In genomic region chr11:65870706-65871681, GRCh38 we compare ENCODE assay signal across 6 cellular contexts. TPM values are rescaled to one million over a fixed set of nuclear protein-coding genes. Genes with fewer than 3 reads are reported as not detected.
DNase-seq lines count a peak whose midpoint lies in the region; ATAC-seq, FAIRE-seq and TF ChIP-seq lines count a peak whose summit lies in the region.

No MANE protein-coding gene starts in this region.

- H3K79me1 ChIP-seq in mesendoderm (ENCODE audit: low read length) = no peaks in the 10 kb centered on the region

- no peaks in the 10 kb centered on the region for H3K9me3 Mint-ChIP-seq in CD4-positive, alpha-beta T cell

- no peak overlapping the region for H4K5ac ChIP-seq in mesendoderm (ENCODE audit: low read length)

- no peak overlapping the region for H4K8ac ChIP-seq in mesendoderm (ENCODE audit: low read depth, low read length)

- no peaks in the 10 kb centered on the region for H3K27me3 ChIP-seq in CD4-positive, alpha-beta T cell (ENCODE audit: control insufficient read depth, insufficient read depth, low read length)
- H3K27me3 ChIP-seq in mesendoderm (ENCODE audit: insufficient read depth, low read length, poor library complexity) = no peaks in the 10 kb centered on the region

- CTCF ChIA-PET in CD4-positive, alpha-beta T cell (lab: Charles Lee) = interaction anchor here (1.0 to 1.5 kb wide), 3 partner anchors 11 to 18 kb away, joined by 3 to 7 read pairs (median 5); partner anchors contain the start of genes FIBP and MUS81

- H3K27ac ChIP-seq in CD4-positive, alpha-beta T cell (ENCODE audit: low read depth, low read length) = no peak overlapping the region
- H3K27ac ChIP-seq in mesendoderm (ENCODE audit: low read depth, low read length) = no peak overlapping the region

- no peaks in the 10 kb centered on the region for H3K4me1 ChIP-seq in mesendoderm (ENCODE audit: control insufficient read depth, low read depth, low read length)

- no peak for FAIRE-seq in D721Med (lab: Jason Lieb, UNC)

- no peak overlapping the region for H3K4me2 ChIP-seq in mesendoderm (ENCODE audit: low read length)

- H2BK15ac ChIP-seq in mesendoderm (replicated peaks; ENCODE audit: low read depth) = no peak overlapping the region

- WGBS in mesendoderm (ENCODE audit: extremely low coverage, insufficient coverage, low lambda C conversion rate) = no CpG with 5 or more reads among the region's 24 CpGs

- DNase-seq in CD4-positive, alpha-beta T cell = no peak
- DNase-seq in SK-N-DZ (ENCODE audit: low spot score) = peak; percentile 55
- no peak for DNase-seq in mesendoderm
- no peak for DNase-seq in D721Med (ENCODE audit: insufficient read length, low spot score)
- no peak for DNase-seq in NAMALWA (ENCODE audit: low spot score)

- H3K36me3 ChIP-seq in mesendoderm (ENCODE audit: control insufficient read depth, insufficient read depth, low read length) = peaks cover 1% of the 10 kb centered on the region

- intact Hi-C loops in CD4-positive, alpha-beta T cell (cut with DNase I, micrococcal nuclease) = no loop called here

- ATAC-seq in CD4-positive, alpha-beta T cell (ENCODE audit: poor library complexity) = no peak
- ATAC-seq in HG03432 (IDR thresholded peaks at IDR 0.05; ENCODE audit: unreplicated experiment) = no peak

- POLR2A ChIA-PET in CD4-positive, alpha-beta T cell (lab: Charles Lee) = interaction anchor here (0.7 to 7.1 kb wide), 5 partner anchors 9 to 20 kb away, joined by 3 to 137 read pairs (median 7); partner anchors contain the start of genes CCDC85B, CFL1, CTSW and FIBP

- no peaks in the 10 kb centered on the region for H3K79me2 ChIP-seq in mesendoderm (ENCODE audit: control insufficient read depth, insufficient read depth, low read length)

- no peak overlapping the region for H2BK5ac ChIP-seq in mesendoderm (ENCODE audit: low read length)

- peak overlapping the region; percentile 64 for H3K9ac ChIP-seq in mesendoderm (ENCODE audit: low read length)

- no peak overlapping the region for H3K4me3 ChIP-seq in mesendoderm (ENCODE audit: low read length)

- H3K23ac ChIP-seq in mesendoderm (ENCODE audit: low read length) = no peak overlapping the region

- no peak for TF ChIP-seq CTCF in CD4-positive, alpha-beta T cell (IDR thresholded peaks at IDR 0.05)
- TF ChIP-seq CTCF in D721Med (IDR thresholded peaks at IDR 0.05; ENCODE audit: insufficient read depth, missing control alignments) = no peak

- no peak overlapping the region for H2BK120ac ChIP-seq in mesendoderm (ENCODE audit: low read depth, low read length)

- no peak overlapping the region for H3K4ac ChIP-seq in mesendoderm (ENCODE audit: low read depth, low read length)

- no peaks in the 10 kb centered on the region for H3K27me3 Mint-ChIP-seq in CD4-positive, alpha-beta T cell

- H3K27ac Mint-ChIP-seq in CD4-positive, alpha-beta T cell = no peak overlapping the region

- H3K4me3 Mint-ChIP-seq in CD4-positive, alpha-beta T cell = peak overlapping the region; percentile 48

- H3K9me3 ChIP-seq in CD4-positive, alpha-beta T cell (ENCODE audit: control insufficient read depth, low read length) = no peaks in the 10 kb centered on the region

- H3K4me1 Mint-ChIP-seq in CD4-positive, alpha-beta T cell (ENCODE audit: low read depth) = peaks cover 16% of the 10 kb centered on the region

- peaks cover 14% of the 10 kb centered on the region for H3K36me3 Mint-ChIP-seq in CD4-positive, alpha-beta T cell (ENCODE audit: low read depth)

- no peak overlapping the region for H2AK5ac ChIP-seq in mesendoderm (ENCODE audit: low read length)

- H3K18ac ChIP-seq in mesendoderm (ENCODE audit: low read length) = no peak overlapping the region

- H3K56ac ChIP-seq in mesendoderm (ENCODE audit: low read length) = peak overlapping the region; percentile 93

RNA-seq across cellular contexts. Expression of gene EFEMP2, which starts 1.6 kb away (rescaled TPM):
- 1 to 10 TPM; 5.2 to 5.9 TPM for total RNA-seq in CD4-positive, alpha-beta T cell
- 14.0 and 14.9 TPM in 2 replicates for polyA plus RNA-seq in SK-N-DZ (2014; cell fraction: cytosol; rRNA removed)
- 46.4 and 59.5 TPM in 2 replicates for polyA plus RNA-seq in SK-N-DZ (2014; cell fraction: nucleus; rRNA removed)
- 9.1 TPM for polyA plus RNA-seq in mesendoderm (2013, experiment 1 of 2)
- polyA plus RNA-seq in mesendoderm (2013, experiment 2 of 2) = 8.7 TPM

RNA-seq across cellular contexts. Expression of gene CTSW, which starts 8.6 kb away (rescaled TPM):
- total RNA-seq in CD4-positive, alpha-beta T cell = 10 to 100 TPM; 20.6 to 21.6 TPM
- not detected in 2 replicates for polyA plus RNA-seq in SK-N-DZ (2014; cell fraction: cytosol; rRNA removed)
- not detected in 2 replicates for polyA plus RNA-seq in SK-N-DZ (2014; cell fraction: nucleus; rRNA removed)
- not detected for polyA plus RNA-seq in mesendoderm (2013, experiment 1 of 2)
- polyA plus RNA-seq in mesendoderm (2013, experiment 2 of 2) = not detected

RNA-seq across cellular contexts. Expression of gene MUS81, which starts 10.8 kb away (rescaled TPM):
- total RNA-seq in CD4-positive, alpha-beta T cell = 10 to 100 TPM; 37.7 to 39.2 TPM
- polyA plus RNA-seq in SK-N-DZ (2014; cell fraction: cytosol; rRNA removed) = 35.2 and 44.5 TPM in 2 replicates
- 271 and 285 TPM in 2 replicates for polyA plus RNA-seq in SK-N-DZ (2014; cell fraction: nucleus; rRNA removed)
- 34.0 TPM for polyA plus RNA-seq in mesendoderm (2013, experiment 1 of 2)
- 34.8 TPM for polyA plus RNA-seq in mesendoderm (2013, experiment 2 of 2)

RNA-seq across cellular contexts. Expression of gene CFL1, which starts 13.0 kb away (rescaled TPM):
- total RNA-seq in CD4-positive, alpha-beta T cell = 100 to 1,000 TPM; 322 to 331 TPM
- polyA plus RNA-seq in SK-N-DZ (2014; cell fraction: cytosol; rRNA removed) = 895 and 922 TPM in 2 replicates
- 402 and 457 TPM in 2 replicates for polyA plus RNA-seq in SK-N-DZ (2014; cell fraction: nucleus; rRNA removed)
- 1,253 TPM for polyA plus RNA-seq in mesendoderm (2013, experiment 1 of 2)
- polyA plus RNA-seq in mesendoderm (2013, experiment 2 of 2) = 1,244 TPM

RNA-seq across cellular contexts. Expression of gene FIBP, which starts 17.3 kb away (rescaled TPM):
- total RNA-seq in CD4-positive, alpha-beta T cell = 10 to 100 TPM; 19.1 to 19.9 TPM
- polyA plus RNA-seq in SK-N-DZ (2014; cell fraction: cytosol; rRNA removed) = 115 and 152 TPM in 2 replicates
- polyA plus RNA-seq in SK-N-DZ (2014; cell fraction: nucleus; rRNA removed) = 150 and 171 TPM in 2 replicates
- 87.5 TPM for polyA plus RNA-seq in mesendoderm (2013, experiment 1 of 2)
- 89.2 TPM for polyA plus RNA-seq in mesendoderm (2013, experiment 2 of 2)
